In genomic region chr15:100926258-100926657, GRCh38 we compare ENCODE assay signal across 1 cellular context.
TF ChIP-seq lines count a peak whose summit lies in the region.

No MANE protein-coding gene starts in this region.

TF ChIP-seq in K562, 482 proteins besides CTCF, POLR2A, EP300 and RAD21:
- TF ChIP-seq ZFPM2 (CRISPR knock-in tag; IDR thresholded peaks at IDR 0.05) (no peak), ELK3 (CRISPR knock-in tag; IDR thresholded peaks at IDR 0.05) (no peak), CAMTA2 (CRISPR knock-in tag; conservative IDR thresholded peaks at IDR 0.05) (no peak), ZNF41 (CRISPR knock-in tag; conservative IDR thresholded peaks at IDR 0.05) (no peak), EZH2 (IDR thresholded peaks at IDR 0.05; ENCODE audit: borderline replicate concordance, low read depth, low read length) (no peak)
TF ChIP-seq in K562: peak in this region for 0.
